In genomic region chr5:112707187-112708179, GRCh38 we compare ENCODE assay signal across 8 cellular contexts. TPM values are rescaled to one million over a fixed set of nuclear protein-coding genes. Genes with fewer than 3 reads are reported as not detected.
DNase-seq lines count a peak whose midpoint lies in the region; ATAC-seq and TF ChIP-seq lines count a peak whose summit lies in the region.

No MANE protein-coding gene starts in this region.

- H3K4me3 Mint-ChIP-seq in T-helper 17 cell = peak overlapping the region; percentile 96
- peak overlapping the region; percentile 95 for H3K4me3 Mint-ChIP-seq in progenitor cell of endocrine pancreas (ENCODE audit: low read depth)

- intact Hi-C loops in left ventricle myocardium superior (cut with micrococcal nuclease) = no loop called here

- H3K27ac Mint-ChIP-seq in T-helper 17 cell (peak overlapping the region; percentile 98), progenitor cell of endocrine pancreas (peak overlapping the region; percentile 97)

- H3K9me3 Mint-ChIP-seq in progenitor cell of endocrine pancreas (ENCODE audit: low read depth) = no peaks in the 10 kb centered on the region

- no peaks in the 10 kb centered on the region for H3K36me3 Mint-ChIP-seq in T-helper 17 cell (ENCODE audit: low read depth)
- H3K36me3 Mint-ChIP-seq in progenitor cell of endocrine pancreas (ENCODE audit: insufficient read depth) = peaks cover 3% of the 10 kb centered on the region

- TF ChIP-seq CTCF in progenitor cell of endocrine pancreas (IDR thresholded peaks at IDR 0.05; ENCODE audit: unreplicated experiment) = peak; percentile 10

- peaks cover 45% of the 10 kb centered on the region for H3K4me1 Mint-ChIP-seq in T-helper 17 cell
- peaks cover 31% of the 10 kb centered on the region for H3K4me1 Mint-ChIP-seq in progenitor cell of endocrine pancreas (ENCODE audit: low read depth)

- ATAC-seq in GM18499 (IDR thresholded peaks at IDR 0.05; ENCODE audit: insufficient read depth, unreplicated experiment) (peak; percentile 85), HG02938 (IDR thresholded peaks at IDR 0.05; ENCODE audit: unreplicated experiment) (peak; percentile 94), T-helper 17 cell (peak; percentile 94), left ventricle myocardium superior (peak; percentile 98)

- peaks cover 9% of the 10 kb centered on the region for H3K27me3 Mint-ChIP-seq in T-helper 17 cell
- H3K27me3 Mint-ChIP-seq in progenitor cell of endocrine pancreas = no peaks in the 10 kb centered on the region

- DNase-seq in NCI-H1694 treated with DMSO at 0.1 percent for 48 hours (lab: John Stamatoyannopoulos, UW) = peak; percentile 95
- DNase-seq in T-helper 17 cell = peak; percentile 88 to 93 (median 91)
- peak; percentile 97 for DNase-seq in left ventricle myocardium superior
- DNase-seq in progenitor cell of endocrine pancreas (ENCODE audit: low spot score, unreplicated experiment) = peak; percentile 97
- peak; percentile 99 for DNase-seq in ureter (ENCODE audit: low spot score)

- no peaks in the 10 kb centered on the region for H3K9me3 ChIP-seq in T-helper 17 cell (ENCODE audit: control insufficient read depth, low read length, poor library complexity, severe bottlenecking)

- H3K27ac ChIP-seq in angular gyrus (ENCODE audit: low read depth, low read length) = peak overlapping the region; percentile 95

RNA-seq across cellular contexts. Expression of gene APC, which starts 30.2 kb away (rescaled TPM):
- total RNA-seq in T-helper 17 cell (10 to 100 TPM; 31.0 to 33.2 TPM), left ventricle myocardium superior (37.5 TPM), progenitor cell of endocrine pancreas (46.6 and 48.5 TPM in 2 replicates), ureter (40.4 TPM)

Comparison
In these comparisons a context has a peak if more than half of its experiments do, and no peak if none do; other contexts are left out.
1. Peak in every context shown above with its lines: DNase-seq, ATAC-seq and H3K27ac ChIP-seq.